1 cellular context compared by ENCODE assay signal in the genomic region with DNA sequence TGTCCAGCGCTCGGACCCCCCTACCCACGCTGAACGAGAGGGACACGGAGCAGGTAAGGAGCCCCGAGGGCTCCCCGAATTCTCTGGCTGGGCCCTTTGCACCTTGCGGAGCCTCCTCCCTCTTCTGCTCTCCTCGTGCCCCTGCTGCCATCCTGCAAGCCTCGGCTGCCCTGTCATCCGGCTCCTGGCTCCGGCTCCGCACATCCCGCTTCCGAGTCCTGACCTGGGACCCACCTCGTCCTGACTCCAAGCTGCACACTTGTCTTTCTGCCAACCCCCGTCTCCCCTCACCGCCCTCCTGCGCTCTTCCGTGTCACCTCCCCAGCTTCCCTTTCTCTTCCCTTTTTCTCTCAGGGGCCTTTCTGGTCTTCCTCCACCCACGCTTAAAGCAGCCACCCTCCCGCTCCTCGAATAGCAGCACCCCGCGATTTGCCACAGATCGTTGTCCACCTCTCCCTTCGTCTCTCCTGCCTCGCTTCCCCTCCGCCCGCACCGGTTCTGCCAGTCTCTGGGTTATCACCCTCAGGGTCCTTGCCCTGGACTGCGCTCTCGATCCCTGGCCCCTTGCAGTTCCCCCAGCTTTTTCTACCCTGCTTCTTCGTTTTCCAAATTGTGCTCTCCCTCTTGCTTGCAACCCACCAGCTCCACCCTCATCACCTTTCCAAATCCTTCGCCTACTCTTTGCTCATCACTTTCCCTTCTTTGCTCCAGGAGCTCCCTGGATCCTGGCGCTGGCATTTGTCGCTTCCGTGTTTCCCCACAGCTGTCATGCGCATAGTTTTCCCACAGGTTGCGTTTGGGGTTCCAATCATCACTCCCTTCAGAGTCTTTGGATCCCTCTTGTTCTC.
A peak's percentile ranks its signal among the peaks of the same experiment; 100 is the strongest.
TF ChIP-seq lines count a peak whose summit lies in the region.

No MANE protein-coding gene starts in this region.

TF ChIP-seq in K562, 482 proteins besides CTCF, POLR2A, EP300 and RAD21 (continued from another document and continues in another):
- TF ChIP-seq MYBL2 (IDR thresholded peaks at IDR 0.05; ENCODE audit: low read depth) (no peak), MYBL2 (CRISPR knock-in tag; IDR thresholded peaks at IDR 0.05; ENCODE audit: borderline replicate concordance) (no peak), ZNF444 (CRISPR knock-in tag; IDR thresholded peaks at IDR 0.05) (no peak), AFF4 (CRISPR knock-in tag; IDR thresholded peaks at IDR 0.05) (0 out of 2 replicates have a peak, but pooled peaks have one; percentile 7), ID3 (CRISPR knock-in tag; IDR thresholded peaks at IDR 0.05) (no peak), ID3 (tag; IDR thresholded peaks at IDR 0.05) (0 out of 2 replicates have a peak, but pooled peaks have one; percentile 1), THRB (CRISPR knock-in tag; conservative IDR thresholded peaks at IDR 0.05) (peak; percentile 73; the same call in 1 of the 2 replicates), ASH1L (IDR thresholded peaks at IDR 0.05; ENCODE audit: borderline replicate concordance, low read depth, partially characterized antibody) (no peak), TFAP4 (CRISPR knock-in tag; IDR thresholded peaks at IDR 0.05; ENCODE audit: borderline replicate concordance) (no peak; the same call in 1 of the 2 replicates), SMARCA4 (IDR thresholded peaks at IDR 0.05) (0 out of 2 replicates have a peak, but pooled peaks have one; percentile 44), NELFE (IDR thresholded peaks at IDR 0.05; ENCODE audit: insufficient read depth, insufficient read length) (no peak), KDM2B (CRISPR knock-in tag; IDR thresholded peaks at IDR 0.05) (no peak), DPF2 (IDR thresholded peaks at IDR 0.05) (0 out of 2 replicates have a peak, but pooled peaks have one; percentile 16), CHD2 (IDR thresholded peaks at IDR 0.05; ENCODE audit: low read depth, low read length) (no peak), RBM17 (IDR thresholded peaks at IDR 0.05; ENCODE audit: borderline replicate concordance, low read depth, low read length) (no peak), NFIX (CRISPR knock-in tag; IDR thresholded peaks at IDR 0.05; ENCODE audit: low read depth) (no peak), RBM34 (IDR thresholded peaks at IDR 0.05; ENCODE audit: borderline replicate concordance, insufficient read depth, low read length) (no peak), TRIM28 (IDR thresholded peaks at IDR 0.05) (no peak), CEBPZ (IDR thresholded peaks at IDR 0.05; ENCODE audit: borderline replicate concordance, low read depth, low read length) (no peak), KDM4B (IDR thresholded peaks at IDR 0.05; ENCODE audit: borderline replicate concordance in 2 of 2, low read depth in 1 of 2) (no peak), ZFX (CRISPR knock-in tag; IDR thresholded peaks at IDR 0.05) (peak; percentile 33; the same call in 1 of the 2 replicates), HOXB6 (CRISPR knock-in tag; IDR thresholded peaks at IDR 0.05; ENCODE audit: borderline replicate concordance) (no peak), ZNF57 (CRISPR knock-in tag; IDR thresholded peaks at IDR 0.05) (no peak), CEBPG (CRISPR knock-in tag; IDR thresholded peaks at IDR 0.05) (peak; percentile 38; the same call in 1 of the 2 replicates), CEBPG (tag; conservative IDR thresholded peaks at IDR 0.05 in 1 of 2, IDR thresholded peaks at IDR 0.05 in 1 of 2) (no peak), NKRF (IDR thresholded peaks at IDR 0.05; ENCODE audit: borderline replicate concordance) (peak; percentile 79), ZC3H8 (IDR thresholded peaks at IDR 0.05) (no peak), ELF4 (CRISPR knock-in tag; IDR thresholded peaks at IDR 0.05) (peak; percentile 65; the same call in 1 of the 2 replicates), KLF16 (IDR thresholded peaks at IDR 0.05) (no peak), PRMT5 (CRISPR knock-in tag; IDR thresholded peaks at IDR 0.05) (0 out of 2 replicates have a peak, but pooled peaks have one; percentile 2), ZNF134 (CRISPR knock-in tag; conservative IDR thresholded peaks at IDR 0.05) (no peak), ZNF511 (CRISPR knock-in tag; IDR thresholded peaks at IDR 0.05) (peak; percentile 45; the same call in 1 of the 2 replicates), U2AF2 (optimal IDR thresholded peaks at IDR 0.05; ENCODE audit: low read depth, low read length) (no peak), MXI1 (IDR thresholded peaks at IDR 0.05; ENCODE audit: low read depth, low read length) (no peak), EGR1 (conservative IDR thresholded peaks at IDR 0.05) (peak; percentile 95)
- TF ChIP-seq, protein P1, sequence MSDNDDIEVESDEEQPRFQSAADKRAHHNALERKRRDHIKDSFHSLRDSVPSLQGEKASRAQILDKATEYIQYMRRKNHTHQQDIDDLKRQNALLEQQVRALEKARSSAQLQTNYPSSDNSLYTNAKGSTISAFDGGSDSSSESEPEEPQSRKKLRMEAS (CRISPR knock-in tag; IDR thresholded peaks at IDR 0.05): peak; percentile 33; the same call in 1 of the 2 replicates
- TF ChIP-seq, protein P2, sequence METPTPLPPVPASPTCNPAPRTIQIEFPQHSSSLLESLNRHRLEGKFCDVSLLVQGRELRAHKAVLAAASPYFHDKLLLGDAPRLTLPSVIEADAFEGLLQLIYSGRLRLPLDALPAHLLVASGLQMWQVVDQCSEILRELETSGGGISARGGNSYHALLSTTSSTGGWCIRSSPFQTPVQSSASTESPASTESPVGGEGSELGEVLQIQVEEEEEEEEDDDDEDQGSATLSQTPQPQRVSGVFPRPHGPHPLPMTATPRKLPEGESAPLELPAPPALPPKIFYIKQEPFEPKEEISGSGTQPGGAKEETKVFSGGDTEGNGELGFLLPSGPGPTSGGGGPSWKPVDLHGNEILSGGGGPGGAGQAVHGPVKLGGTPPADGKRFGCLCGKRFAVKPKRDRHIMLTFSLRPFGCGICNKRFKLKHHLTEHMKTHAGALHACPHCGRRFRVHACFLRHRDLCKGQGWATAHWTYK (CRISPR knock-in tag; IDR thresholded peaks at IDR 0.05): no peak
- TF ChIP-seq, protein P3, sequence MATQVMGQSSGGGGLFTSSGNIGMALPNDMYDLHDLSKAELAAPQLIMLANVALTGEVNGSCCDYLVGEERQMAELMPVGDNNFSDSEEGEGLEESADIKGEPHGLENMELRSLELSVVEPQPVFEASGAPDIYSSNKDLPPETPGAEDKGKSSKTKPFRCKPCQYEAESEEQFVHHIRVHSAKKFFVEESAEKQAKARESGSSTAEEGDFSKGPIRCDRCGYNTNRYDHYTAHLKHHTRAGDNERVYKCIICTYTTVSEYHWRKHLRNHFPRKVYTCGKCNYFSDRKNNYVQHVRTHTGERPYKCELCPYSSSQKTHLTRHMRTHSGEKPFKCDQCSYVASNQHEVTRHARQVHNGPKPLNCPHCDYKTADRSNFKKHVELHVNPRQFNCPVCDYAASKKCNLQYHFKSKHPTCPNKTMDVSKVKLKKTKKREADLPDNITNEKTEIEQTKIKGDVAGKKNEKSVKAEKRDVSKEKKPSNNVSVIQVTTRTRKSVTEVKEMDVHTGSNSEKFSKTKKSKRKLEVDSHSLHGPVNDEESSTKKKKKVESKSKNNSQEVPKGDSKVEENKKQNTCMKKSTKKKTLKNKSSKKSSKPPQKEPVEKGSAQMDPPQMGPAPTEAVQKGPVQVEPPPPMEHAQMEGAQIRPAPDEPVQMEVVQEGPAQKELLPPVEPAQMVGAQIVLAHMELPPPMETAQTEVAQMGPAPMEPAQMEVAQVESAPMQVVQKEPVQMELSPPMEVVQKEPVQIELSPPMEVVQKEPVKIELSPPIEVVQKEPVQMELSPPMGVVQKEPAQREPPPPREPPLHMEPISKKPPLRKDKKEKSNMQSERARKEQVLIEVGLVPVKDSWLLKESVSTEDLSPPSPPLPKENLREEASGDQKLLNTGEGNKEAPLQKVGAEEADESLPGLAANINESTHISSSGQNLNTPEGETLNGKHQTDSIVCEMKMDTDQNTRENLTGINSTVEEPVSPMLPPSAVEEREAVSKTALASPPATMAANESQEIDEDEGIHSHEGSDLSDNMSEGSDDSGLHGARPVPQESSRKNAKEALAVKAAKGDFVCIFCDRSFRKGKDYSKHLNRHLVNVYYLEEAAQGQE (CRISPR knock-in tag; IDR thresholded peaks at IDR 0.05; ENCODE audit: low read depth): no peak
